ENCODE assay signal across 15 cellular contexts in genomic region chr7:29896685-29897411, GRCh38.
DNase-seq lines count a peak whose midpoint lies in the region; ATAC-seq and TF ChIP-seq lines count a peak whose summit lies in the region.
"Had no signal": no experiment of that assay in that cellular context is flagged by ENCODE, and none has a peak within 500 bp of the region (broad histone marks: within the 10 kb centered on the region; RNA-seq: fewer than 3 reads in every experiment).

No MANE protein-coding gene starts in this region.

- ATAC-seq in SK-N-SH treated with all-trans-retinoic acid at 6 μM for 48 hours = no peak
- ATAC-seq: GM12878 had no signal

- WGBS in SK-N-SH (ENCODE audit: low lambda C conversion rate) = 49% methylated on average over 2 of the region's 2 CpGs

- H3K36me3 ChIP-seq in SK-N-SH (replicated peaks in 1 of 2; ENCODE audit: control insufficient read depth in 1 of 2, insufficient read depth in 2 of 2, low read length in 1 of 2) = no peaks in the 10 kb centered on the region
- H3K36me3 ChIP-seq: BLaER1 treated with 17β-estradiol and CSF1 and Interleukin-3, amounts not matched to agents 10 nM and 100 nM had no signal

- TF ChIP-seq EP300 in SK-N-SH (IDR thresholded peaks at IDR 0.05; ENCODE audit: borderline replicate concordance in 1 of 2, low read depth in 1 of 2, low read length in 1 of 2) = no peak

- POLR2A ChIA-PET in SK-N-SH (lab: Yijun Ruan, JAX) = no interaction called here

- no peak overlapping the region for H3K27ac ChIP-seq in SK-N-SH (ENCODE audit: low read depth in 2 of 2, low read length in 1 of 2)
- H3K27ac ChIP-seq: BLaER1 treated with 17β-estradiol and CSF1 and Interleukin-3, amounts not matched to agents 10 nM and 100 nM; GM23248 had no signal

- H3K4me3 ChIP-seq in SK-N-SH (ENCODE audit: low read depth in 2 of 2, low read length in 1 of 2) (no peak overlapping the region), fibroblast of villous mesenchyme (ENCODE audit: low read depth, low read length) (no peak overlapping the region)
- H3K4me3 ChIP-seq: BLaER1 treated with 17β-estradiol and CSF1 and Interleukin-3, amounts not matched to agents 10 nM and 100 nM; GM12878; GM23248 had no signal

- no peaks in the 10 kb centered on the region for H3K79me2 ChIP-seq in SK-N-SH (ENCODE audit: insufficient read depth)

- TF ChIP-seq RAD21 in SK-N-SH (IDR thresholded peaks at IDR 0.05; ENCODE audit: low read length) = no peak

- no peak overlapping the region for H3K4me2 ChIP-seq in SK-N-SH
- H3K4me2 ChIP-seq: BLaER1 treated with 17β-estradiol and CSF1 and Interleukin-3, amounts not matched to agents 10 nM and 100 nM had no signal

- in situ Hi-C loops in KBM-7 (cut with MboI; ENCODE audit: low pct_unique_long_range_greater_than_20kb, low sequenced_read_pairs) = no loop called here

- CTCF ChIA-PET in SK-N-SH (lab: Yijun Ruan, JAX) = interaction anchor here (1.1 to 1.9 kb wide), 4 partner anchors 19 to 149 kb away, joined by 3 to 7 read pairs (median 6); no protein-coding TSS in a partner anchor

- peaks cover 0 to 26% of the 10 kb centered on the region in 2 experiments; a peak in 2 of 4 replicates for H3K4me1 ChIP-seq in SK-N-SH (ENCODE audit: control insufficient read depth in 1 of 2, insufficient read depth in 2 of 2, low read depth in 1 of 2, low read length in 1 of 2)

- DNase-seq in SK-N-SH = no peak
- DNase-seq in M059J (ENCODE audit: low read depth) = peak; percentile 54
- DNase-seq in fibroblast of villous mesenchyme (ENCODE audit: low read depth) = peak; percentile 7
- DNase-seq in NCI-H1417 (lab: John Stamatoyannopoulos, UW) = no peak
- no peak for DNase-seq in activated CD4-positive, alpha-beta T cell treated with anti-CD3 and anti-CD28 coated beads, Interleukin-2, amount 50 U/mL, for 4 hours
- DNase-seq in KBM-7 = no peak
- DNase-seq: 8988T; Calu3; CD4-positive, CD25-positive, alpha-beta regulatory T cell; DND-41; GM23248; Kasumi-1 had no signal

- H3K9me2 ChIP-seq in SK-N-SH = no peaks in the 10 kb centered on the region

- no peak for TF ChIP-seq CTCF in SK-N-SH (IDR thresholded peaks at IDR 0.05)
- TF ChIP-seq CTCF in fibroblast of villous mesenchyme (IDR thresholded peaks at IDR 0.05; ENCODE audit: insufficient read depth, low read depth, low read length) = no peak

- H3K9me3 ChIP-seq in SK-N-SH = no peaks in the 10 kb centered on the region

- no peaks in the 10 kb centered on the region; the same call in 1 of the 2 replicates for H3K27me3 ChIP-seq in SK-N-SH (ENCODE audit: insufficient read depth)
- H3K27me3 ChIP-seq: BLaER1 treated with 17β-estradiol and CSF1 and Interleukin-3, amounts not matched to agents 10 nM and 100 nM had no signal

- no peaks in the 10 kb centered on the region for H3F3A ChIP-seq in SK-N-SH (replicated peaks; ENCODE audit: insufficient read depth)

- no peak overlapping the region for H3K9ac ChIP-seq in SK-N-SH
- H3K9ac ChIP-seq: BLaER1 treated with 17β-estradiol and CSF1 and Interleukin-3, amounts not matched to agents 10 nM and 100 nM; GM23248 had no signal

- H4K20me1 ChIP-seq in SK-N-SH (ENCODE audit: insufficient read depth) = no peaks in the 10 kb centered on the region
- H4K20me1 ChIP-seq: BLaER1 treated with 17β-estradiol and CSF1 and Interleukin-3, amounts not matched to agents 10 nM and 100 nM had no signal

- H2AFZ ChIP-seq in SK-N-SH (ENCODE audit: low read depth) = no peak overlapping the region
- H2AFZ ChIP-seq: GM23248 had no signal

TF ChIP-seq in SK-N-SH treated with all-trans-retinoic acid at 6 μM for 48 hours, 23 proteins besides CTCF, POLR2A, EP300 and RAD21:
- TF ChIP-seq ZNF8 (CRISPR knock-in tag; IDR thresholded peaks at IDR 0.05) (peak; percentile 98), PPARA (CRISPR knock-in tag; IDR thresholded peaks at IDR 0.05; ENCODE audit: borderline replicate concordance) (no peak)

TF ChIP-seq in SK-N-SH, 30 proteins besides CTCF, POLR2A, EP300 and RAD21:
- no peak for TF ChIP-seq RCOR1 (IDR thresholded peaks at IDR 0.05; ENCODE audit: low read length)
- no peak for TF ChIP-seq RXRA (IDR thresholded peaks at IDR 0.05; ENCODE audit: borderline replicate concordance, low read depth)
- no peak for TF ChIP-seq SMC3 (IDR thresholded peaks at IDR 0.05; ENCODE audit: low read depth, low read length)
- no peak for TF ChIP-seq POLR2AphosphoS5 (IDR thresholded peaks at IDR 0.05; ENCODE audit: low read depth, low read length)
- no peak for TF ChIP-seq ZBTB33 (IDR thresholded peaks at IDR 0.05; ENCODE audit: borderline replicate concordance, low read depth)
- no peak for TF ChIP-seq GABPA (IDR thresholded peaks at IDR 0.05; ENCODE audit: low read depth)
- TF ChIP-seq FOXM1 (IDR thresholded peaks at IDR 0.05; ENCODE audit: low read depth) = no peak
- TF ChIP-seq, protein P1, sequence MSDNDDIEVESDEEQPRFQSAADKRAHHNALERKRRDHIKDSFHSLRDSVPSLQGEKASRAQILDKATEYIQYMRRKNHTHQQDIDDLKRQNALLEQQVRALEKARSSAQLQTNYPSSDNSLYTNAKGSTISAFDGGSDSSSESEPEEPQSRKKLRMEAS (IDR thresholded peaks at IDR 0.05; ENCODE audit: low read depth) = no peak
- TF ChIP-seq CHD2 (IDR thresholded peaks at IDR 0.05; ENCODE audit: low read length, partially characterized antibody) = no peak
- no peak for TF ChIP-seq FOXJ3 (CRISPR knock-in tag; IDR thresholded peaks at IDR 0.05)
- no peak for TF ChIP-seq NRF1 (IDR thresholded peaks at IDR 0.05; ENCODE audit: low read depth, low read length)
- no peak for TF ChIP-seq TEAD4 (IDR thresholded peaks at IDR 0.05; ENCODE audit: borderline replicate concordance, insufficient read depth)
- no peak for TF ChIP-seq USF2 (IDR thresholded peaks at IDR 0.05; ENCODE audit: borderline replicate concordance, low read depth, low read length)
- no peak for TF ChIP-seq ELF1 (IDR thresholded peaks at IDR 0.05)
- no peak for TF ChIP-seq TAF1 (IDR thresholded peaks at IDR 0.05; ENCODE audit: borderline replicate concordance, low read depth, low read length)
- TF ChIP-seq YY1 (IDR thresholded peaks at IDR 0.05; ENCODE audit: low read depth) = no peak
- TF ChIP-seq MXI1 (IDR thresholded peaks at IDR 0.05; ENCODE audit: low read depth, low read length) = no peak

Comparison
In these comparisons a context has a peak if more than half of its experiments do, and no peak if none do; other contexts are left out.
1. DNase-seq: peak in M059J (single experiment) and fibroblast of villous mesenchyme (single experiment); none in SK-N-SH (single experiment), NCI-H1417 (0 of 3), activated CD4-positive, alpha-beta T cell treated with anti-CD3 and anti-CD28 coated beads, Interleukin-2, amount 50 U/mL, for 4 hours (0 of 2) and KBM-7 (single experiment).